Comparison of ENCODE assay signal across 8 cellular contexts in the genomic region with DNA sequence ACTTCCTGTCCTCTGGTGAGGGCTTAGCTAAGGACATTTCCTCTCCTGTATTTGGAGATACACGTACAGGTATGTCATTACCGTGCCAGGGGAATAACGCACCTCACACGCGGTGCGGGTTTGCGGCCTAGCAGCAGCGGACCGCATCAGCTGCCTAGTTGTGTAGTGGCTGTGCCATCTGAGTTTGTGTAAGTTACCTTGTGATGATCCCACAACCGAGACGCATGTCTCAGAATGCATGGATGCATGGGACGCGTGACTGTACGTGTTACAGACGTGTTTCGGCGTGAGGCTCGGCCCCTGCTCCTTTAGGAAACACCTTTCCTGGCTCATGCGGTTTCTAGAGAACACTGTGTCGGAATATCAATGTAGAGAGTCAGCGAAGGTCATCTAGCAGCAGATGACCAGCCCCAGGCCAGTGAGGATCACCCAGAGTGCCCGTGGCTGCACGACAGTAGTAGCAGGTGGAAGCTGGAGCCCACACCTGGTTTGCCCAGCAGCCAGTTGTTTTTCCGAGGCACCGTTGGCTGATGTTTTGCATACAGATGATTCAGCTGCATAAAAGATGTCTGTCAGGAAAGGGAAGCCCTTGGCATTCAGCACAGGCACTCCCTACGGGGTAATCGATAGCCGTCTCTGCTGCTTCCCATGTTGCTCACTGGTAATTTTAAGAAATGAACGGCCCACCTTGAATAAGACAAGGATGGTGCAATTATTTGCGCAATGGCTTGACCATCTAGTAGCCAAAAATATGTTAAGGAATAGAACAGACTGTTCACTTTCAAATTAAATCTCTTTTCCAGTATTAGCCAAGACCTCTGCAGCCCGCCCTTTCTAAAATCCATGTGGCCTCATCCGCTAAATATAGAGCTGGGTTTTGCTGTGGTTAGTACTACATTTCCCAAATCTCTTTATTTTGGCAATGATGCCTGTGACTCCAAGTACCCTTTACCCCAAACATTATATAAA. TPM values are rescaled to one million over a fixed set of nuclear protein-coding genes. Genes with fewer than 3 reads are reported as not detected.
DNase-seq lines count a peak whose midpoint lies in the region; ATAC-seq and TF ChIP-seq lines count a peak whose summit lies in the region.

No MANE protein-coding gene starts in this region.

- H3K27me3 Mint-ChIP-seq in central memory CD8-positive, alpha-beta T cell: peaks cover 34% of the 10 kb centered on the region

- H3K36me3 ChIP-seq in lower lobe of right lung (no peaks in the 10 kb centered on the region), transverse colon (no peaks in the 10 kb centered on the region)

- peak overlapping the region; percentile 81 for H3K4me3 ChIP-seq in AG04450 (ENCODE audit: low read depth, low read length)
- peak overlapping the region; percentile 82 for H3K4me3 ChIP-seq in lower lobe of right lung
- peak overlapping the region; percentile 74 to 95 (median 87) for H3K4me3 ChIP-seq in transverse colon

- no peaks in the 10 kb centered on the region for H3K9me3 Mint-ChIP-seq in central memory CD8-positive, alpha-beta T cell

- no peak for DNase-seq in AG04450 (ENCODE audit: low read depth, low spot score)
- peak; percentile 61 for DNase-seq in NCI-H69 (lab: John Stamatoyannopoulos, UW)
- DNase-seq in central memory CD8-positive, alpha-beta T cell (ENCODE audit: low spot score in 2 of 2): peak in 1 of 2 donors; percentile 11
- peak; percentile 45 for DNase-seq in lower lobe of right lung
- DNase-seq in transverse colon: peak; percentile 18
- DNase-seq in NCI-H1930 (lab: John Stamatoyannopoulos, UW): no peak
- DNase-seq in SW480 (ENCODE audit: low spot score): no peak

- no peak for TF ChIP-seq CTCF in AG04450 (IDR thresholded peaks at IDR 0.05; ENCODE audit: low read depth, low read length)
- TF ChIP-seq CTCF in lower lobe of right lung (IDR thresholded peaks at IDR 0.05): no peak
- TF ChIP-seq CTCF in transverse colon (IDR thresholded peaks at IDR 0.05): no peak

- peak overlapping the region; percentile 78 for H3K4me3 Mint-ChIP-seq in central memory CD8-positive, alpha-beta T cell

- H3K4me1 ChIP-seq in lower lobe of right lung: peaks cover 14% of the 10 kb centered on the region
- H3K4me1 ChIP-seq in transverse colon: peaks cover 5 to 16% (median 15%) of the 10 kb centered on the region in 4 donors

- no peak for TF ChIP-seq POLR2A in transverse colon (IDR thresholded peaks at IDR 0.05)

- peak; percentile 14 for ATAC-seq in GM19035 (IDR thresholded peaks at IDR 0.05; ENCODE audit: unreplicated experiment)
- peak; percentile 6 for ATAC-seq in central memory CD8-positive, alpha-beta T cell (replicated peaks; ENCODE audit: extremely low read depth, poor library complexity, severe bottlenecking)
- ATAC-seq in lower lobe of right lung: peak; percentile 39 to 48

- H3K27ac Mint-ChIP-seq in central memory CD8-positive, alpha-beta T cell (ENCODE audit: low read depth): no peak overlapping the region

- no peak for TF ChIP-seq EP300 in transverse colon (IDR thresholded peaks at IDR 0.05; ENCODE audit: low read depth)

- CTCF ChIA-PET in AG04450 (lab: Charles Lee): interaction anchor here (0.6 to 1.2 kb wide), 2 partner anchors 8 to 53 kb away, joined by 3 to 4 read pairs; no protein-coding TSS in a partner anchor

- in situ Hi-C loops in transverse colon (cut with MboI; ENCODE audit: low pct_ligation_motif_present in 1 of 4, low pct_unique_long_range_greater_than_20kb in 1 of 4, low sequenced_read_pairs in 3 of 4): no loop called here

- no peak overlapping the region for H3K27ac ChIP-seq in AG04450 (ENCODE audit: low read depth, low read length)
- peak overlapping the region; percentile 68 for H3K27ac ChIP-seq in lower lobe of right lung
- H3K27ac ChIP-seq in transverse colon: peak overlapping the region; percentile 75 to 87 (median 83)

- peaks cover 24% of the 10 kb centered on the region for H3K4me1 Mint-ChIP-seq in central memory CD8-positive, alpha-beta T cell

- H3K27me3 ChIP-seq in AG04450 (ENCODE audit: control insufficient read depth, insufficient read depth, low read length): peaks cover 4% of the 10 kb centered on the region
- H3K27me3 ChIP-seq in lower lobe of right lung (ENCODE audit: low read depth): no peaks in the 10 kb centered on the region
- H3K27me3 ChIP-seq in transverse colon: peaks cover 9% of the 10 kb centered on the region

- POLR2A ChIA-PET in AG04450 (lab: Yijun Ruan, JAX): interaction anchor here (0.6 kb wide), 1 partner anchor 97 kb away, joined by 3 read pairs; no protein-coding TSS in a partner anchor

- peaks cover 7% of the 10 kb centered on the region for H3K36me3 Mint-ChIP-seq in central memory CD8-positive, alpha-beta T cell (ENCODE audit: insufficient read depth)

- 50 to 83% methylated on average over 12 to 32 of the region's 32 CpGs for WGBS in transverse colon (ENCODE audit: low coverage in 1 of 2), 2 donors

- intact Hi-C loops in lower lobe of right lung (cut with DNase I): no loop called here
- intact Hi-C loops in transverse colon (cut with DNase I; ENCODE audit: low total_unique reads): loop anchor here (5.0 kb wide), 1 partner anchor 1140 kb away; no protein-coding TSS in a partner anchor

- H3K9me3 ChIP-seq in AG04450 (ENCODE audit: control insufficient read depth, insufficient read depth, low read length): no peaks in the 10 kb centered on the region
- H3K9me3 ChIP-seq in lower lobe of right lung: no peaks in the 10 kb centered on the region
- no peaks in the 10 kb centered on the region for H3K9me3 ChIP-seq in transverse colon

RNA-seq across cellular contexts. Expression of a gene that starts 1.0 kb away (rescaled TPM):
- 6.6 and 8.0 TPM in 2 replicates for polyA plus RNA-seq in AG04450 (2011; rRNA removed)
- polyA minus RNA-seq in AG04450 (2011; rRNA and poly(A)+ RNA removed): 16.7 and 20.5 TPM in 2 replicates
- total RNA-seq in lower lobe of right lung (6.8 TPM), transverse colon (1 to 10 TPM; 3.8 to 8.6 (median 5.6) TPM)

Comparison
In these comparisons a context has a peak if more than half of its experiments do, and no peak if none do; other contexts are left out.
1. DNase-seq: peak in NCI-H69 (single experiment), lower lobe of right lung (single experiment) and transverse colon (single experiment); none in AG04450 (single experiment), NCI-H1930 (0 of 2) and SW480 (single experiment).
2. Peak in every context shown above with its lines, with median percentiles within 50 percentile points of each other: H3K4me3 ChIP-seq and ATAC-seq.